ENCODE assay signal across 7 cellular contexts in the genomic region with DNA sequence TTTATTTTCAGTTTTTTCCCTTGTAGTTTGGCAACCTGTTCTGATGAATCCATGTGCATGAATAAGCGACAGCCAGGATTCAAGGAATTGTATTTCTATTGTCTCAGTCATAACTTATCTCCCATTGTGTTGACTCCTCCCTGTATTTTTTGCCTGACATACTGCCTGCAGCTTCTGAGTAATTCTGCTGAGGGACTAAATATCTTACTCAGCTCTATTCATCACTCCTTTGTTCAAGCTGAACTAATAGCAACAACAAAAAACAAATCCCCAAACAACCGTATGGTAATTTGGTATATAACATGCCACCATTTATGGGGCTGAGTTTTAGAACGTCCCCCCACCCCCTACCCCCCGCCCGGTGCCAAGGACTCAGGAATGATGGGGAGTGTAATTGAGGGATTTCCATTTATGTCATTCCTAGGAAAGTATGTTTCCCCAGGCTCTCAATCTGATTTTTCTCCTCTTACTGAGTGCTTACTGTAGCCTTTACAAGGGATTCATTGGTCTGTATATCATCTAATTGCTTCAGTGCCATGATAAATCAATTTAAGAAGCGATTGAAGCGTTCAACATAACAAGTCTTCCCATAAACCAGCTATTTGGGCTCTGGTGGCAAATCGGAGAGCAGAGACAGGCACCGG. TPM values are rescaled to one million over a fixed set of nuclear protein-coding genes. Genes with fewer than 3 reads are reported as not detected.
DNase-seq lines count a peak whose midpoint lies in the region; ATAC-seq and TF ChIP-seq lines count a peak whose summit lies in the region.

No MANE protein-coding gene starts in this region.

- peaks cover 0 to 12% (median 0%) of the 10 kb centered on the region in 3 donors for H3K27me3 ChIP-seq in sigmoid colon

- WGBS in sigmoid colon, 2 donors = 23 to 43% methylated on average over 9 of the region's 9 CpGs

- peaks cover 0 to 13% (median 7%) of the 10 kb centered on the region in 4 donors for H3K4me1 ChIP-seq in sigmoid colon

- TF ChIP-seq EP300 in sigmoid colon (IDR thresholded peaks at IDR 0.05) = no peak

- no peak for TF ChIP-seq POLR2A in sigmoid colon (IDR thresholded peaks at IDR 0.05)

- peak overlapping the region; percentile 79 to 85 (median 84) for H3K4me3 Mint-ChIP-seq in T-cell

- CTCF ChIA-PET in T-cell (lab: Charles Lee) = interaction anchor here (0.5 to 4.4 kb wide), 55 partner anchors 11 to 425 kb away, joined by 3 to 47 read pairs (median 4); partner anchors contain the start of genes DTWD2 (in 2 of the 2) and DMXL1 (in 1 of the 2)

- no peaks in the 10 kb centered on the region for H3K36me3 Mint-ChIP-seq in T-cell

- H3K9me3 ChIP-seq in sigmoid colon = no peaks in the 10 kb centered on the region

- ATAC-seq in T-cell (replicated peaks in 1 of 4) (peak in 1 of 4 experiments; percentile 41), HG02759 (IDR thresholded peaks at IDR 0.05; ENCODE audit: unreplicated experiment) (no peak)

- DNase-seq in HCEC 1CT (peak; percentile 45), T-cell (no peak), fibroblast of villous mesenchyme (ENCODE audit: low read depth) (no peak), sigmoid colon (no peak), GM20000 (ENCODE audit: low spot score) (no peak), cerebellum (ENCODE audit: low spot score) (no peak)

- no peaks in the 10 kb centered on the region for H3K9me3 Mint-ChIP-seq in T-cell

- peak overlapping the region; percentile 75 to 80 for H3K27ac Mint-ChIP-seq in T-cell

- H3K27ac ChIP-seq in sigmoid colon = peak overlapping the region; percentile 61 to 71 (median 66)

- TF ChIP-seq CTCF in fibroblast of villous mesenchyme (IDR thresholded peaks at IDR 0.05; ENCODE audit: insufficient read depth, low read depth, low read length) (no peak), sigmoid colon (IDR thresholded peaks at IDR 0.05) (no peak), GM20000 (IDR thresholded peaks at IDR 0.05; ENCODE audit: extremely low read depth, missing control alignments) (no peak)

- H3K27me3 Mint-ChIP-seq in T-cell = no peaks in the 10 kb centered on the region

- peak overlapping the region; percentile 62 for H3K4me3 ChIP-seq in fibroblast of villous mesenchyme (ENCODE audit: low read depth, low read length)
- H3K4me3 ChIP-seq in sigmoid colon = peak overlapping the region; percentile 15 to 51 (median 42)

- no peaks in the 10 kb centered on the region for H3K36me3 ChIP-seq in sigmoid colon

- POLR2A ChIA-PET in T-cell (lab: Charles Lee) = interaction anchor here in 1 of 2 donors (0.6 to 1.2 kb wide), 2 partner anchors 99 to 140 kb away, joined by 3 read pairs; no protein-coding TSS in a partner anchor

- intact Hi-C loops in sigmoid colon (cut with DNase I) = loop anchor here (1.0 to 10.0 kb wide), 5 partner anchors 79 to 423 kb away; partner anchors contain the start of genes DMXL1 and DTWD2

- peaks cover 14 to 23% (median 20%) of the 10 kb centered on the region in 3 donors for H3K4me1 Mint-ChIP-seq in T-cell

RNA-seq across cellular contexts. Expression of gene HSD17B4, which starts 40.9 kb away (rescaled TPM):
- 10 to 100 TPM; 32.1 to 79.6 (median 54.0) TPM for total RNA-seq in T-cell
- 128 and 183 TPM in 2 replicates for total RNA-seq in fibroblast of villous mesenchyme
- 100 to 1,000 TPM in 1 of 4 donors, 10 to 100 TPM in 3; 80.6 to 114 (median 86.5) TPM for total RNA-seq in sigmoid colon
- polyA plus RNA-seq in sigmoid colon = 100 to 1,000 TPM; 147 to 229 (median 149) TPM
- total RNA-seq in cerebellum = 149 TPM

RNA-seq across cellular contexts. Expression of gene TNFAIP8, which starts 55.6 kb away (rescaled TPM):
- total RNA-seq in T-cell = 100 to 1,000 TPM; 128 to 145 (median 135) TPM
- total RNA-seq in fibroblast of villous mesenchyme = 12.1 and 17.4 TPM in 2 replicates
- total RNA-seq in sigmoid colon = 10 to 100 TPM in 3 of 4 donors, 1 to 10 TPM in 1; 6.9 to 17.9 (median 13.1) TPM
- polyA plus RNA-seq in sigmoid colon = 10 to 100 TPM in 2 of 3 donors, 1 to 10 TPM in 1; 9.0 to 55.8 (median 19.0) TPM
- total RNA-seq in cerebellum = 8.6 TPM
